In the genomic region with DNA sequence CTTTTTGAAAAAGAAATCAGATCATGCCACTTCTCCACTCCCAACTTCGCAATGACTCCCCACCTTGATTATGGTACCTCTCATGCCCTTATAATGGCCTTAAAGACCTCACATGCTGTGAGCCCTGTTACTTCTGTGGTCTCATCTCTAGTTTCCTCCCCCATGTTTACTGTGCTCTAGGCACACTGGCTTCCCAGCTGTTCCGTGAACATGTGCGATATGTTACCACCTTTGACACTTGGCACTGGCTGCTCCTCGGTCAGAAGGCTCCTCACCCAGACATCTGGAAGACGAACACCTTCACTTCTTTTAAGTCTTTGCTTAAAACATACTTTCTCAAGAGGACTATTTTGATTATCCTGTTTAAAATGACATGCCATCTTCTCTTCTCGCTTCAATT, we compare ENCODE assay signal across 35 cellular contexts. TPM values are rescaled to one million over a fixed set of nuclear protein-coding genes. Genes with fewer than 3 reads are reported as not detected.
"Had no signal": no experiment of that assay in that cellular context is flagged by ENCODE, and none has a peak within 500 bp of the region (broad histone marks: within the 10 kb centered on the region; RNA-seq: fewer than 3 reads in every experiment).

No MANE protein-coding gene starts in this region.

- H3K9me3 Mint-ChIP-seq: activated CD8-positive, alpha-beta T cell treated with anti-CD3 and anti-CD28 coated beads for 36 hours; activated naive CD4-positive, alpha-beta T cell treated with anti-CD3 and anti-CD28 coated beads, Interleukin-2, amount 50 U/mL, for 72 hours; activated T-cell treated with anti-CD3 and anti-CD28 coated beads, Interleukin-2, amount 50 U/mL, for 72 hours; activated T-helper 17 cell treated with anti-CD3 and anti-CD28 coated beads, Interleukin-2, amount 50 U/mL, for 72 hours had no signal

- H3K4me3 ChIP-seq: adrenal gland, body of pancreas, breast epithelium, SJCRH30, SK-N-MC had no signal

- H3K9me3 ChIP-seq: adrenal gland, body of pancreas, breast epithelium, SJCRH30 had no signal

- H3K36me3 ChIP-seq: adrenal gland, breast epithelium, SJCRH30, WERI-Rb-1 had no signal

- H3K27me3 ChIP-seq: adrenal gland, body of pancreas, breast epithelium had no signal

- H3K27me3 Mint-ChIP-seq: activated CD4-positive, alpha-beta T cell treated with anti-CD3 and anti-CD28 coated beads, Interleukin-2, amount 10 ng/mL, durations not matched to agents 24 days and 14 days had no signal

- DNase-seq: activated CD4-positive, alpha-beta T cell treated with anti-CD3 and anti-CD28 coated beads for 1 hour; activated CD4-positive, alpha-beta T cell treated with anti-CD3 and anti-CD28 coated beads, Interleukin-2, amount 10 ng/mL, durations not matched to agents 24 days and 14 days; activated CD4-positive, alpha-beta T cell treated with anti-CD3 and anti-CD28 coated beads, Interleukin-2, amount 50 U/mL, for 4 hours; activated CD4-positive, CD25-positive, alpha-beta regulatory T cell; activated CD8-positive, alpha-beta T cell treated with anti-CD3 and anti-CD28 coated beads for 36 hours; activated effector memory CD4-positive, alpha-beta T cell treated with anti-CD3 and anti-CD28 coated beads, Interleukin-2, amount 50 U/mL, for 16 hours; activated naive CD4-positive, alpha-beta T cell; activated T-cell treated with anti-CD3 and anti-CD28 coated beads, Interleukin-2, amount 50 U/mL, for 1 hour; activated T-cell treated with anti-CD3 and anti-CD28 coated beads, Interleukin-2, amount 50 U/mL, for 72 hours; adrenal gland; body of pancreas; NCI-H1092 treated with DMSO at 0.1 percent for 48 hours; NCI-H146; NCI-H187 treated with DMSO at 0.1 percent for 48 hours; NCI-H2081; NCI-H2171 treated with DMSO at 0.1 percent for 48 hours; NCI-H2227 treated with DMSO at 0.1 percent for 48 hours; NCI-H446; SHP77; T1000; WERI-Rb-1 had no signal

- H3K4me3 Mint-ChIP-seq: activated CD4-positive, alpha-beta T cell treated with anti-CD3 and anti-CD28 coated beads, Interleukin-2, amount 10 ng/mL, durations not matched to agents 24 days and 14 days; activated CD8-positive, alpha-beta T cell treated with anti-CD3 and anti-CD28 coated beads for 36 hours; activated T-cell treated with anti-CD3 and anti-CD28 coated beads, Interleukin-2, amount 50 U/mL, for 72 hours; activated T-helper 17 cell treated with anti-CD3 and anti-CD28 coated beads, Interleukin-2, amount 50 U/mL, for 72 hours had no signal

- H3K36me3 Mint-ChIP-seq: activated naive CD4-positive, alpha-beta T cell treated with anti-CD3 and anti-CD28 coated beads, Interleukin-2, amount 50 U/mL, for 72 hours had no signal

- H3K4me1 Mint-ChIP-seq: activated CD4-positive, alpha-beta T cell treated with anti-CD3 and anti-CD28 coated beads, Interleukin-2, amount 10 ng/mL, durations not matched to agents 24 days and 14 days; activated T-helper 17 cell treated with anti-CD3 and anti-CD28 coated beads, Interleukin-2, amount 50 U/mL, for 72 hours had no signal

- ATAC-seq: activated CD8-positive, alpha-beta T cell treated with anti-CD3 and anti-CD28 coated beads for 36 hours; activated naive CD4-positive, alpha-beta T cell treated with anti-CD3 and anti-CD28 coated beads, Interleukin-2, amount 50 U/mL, for 72 hours; activated T-cell treated with anti-CD3 and anti-CD28 coated beads, Interleukin-2, amount 50 U/mL, for 72 hours; activated T-helper 17 cell treated with anti-CD3 and anti-CD28 coated beads, Interleukin-2, amount 50 U/mL, for 72 hours; body of pancreas; Panc1 had no signal

- H3K9ac ChIP-seq: KMS-11 had no signal

- H3K27ac Mint-ChIP-seq: activated CD4-positive, alpha-beta T cell treated with anti-CD3 and anti-CD28 coated beads, Interleukin-2, amount 10 ng/mL, durations not matched to agents 24 days and 14 days; activated CD8-positive, alpha-beta T cell treated with anti-CD3 and anti-CD28 coated beads for 36 hours; activated naive CD4-positive, alpha-beta T cell treated with anti-CD3 and anti-CD28 coated beads, Interleukin-2, amount 50 U/mL, for 72 hours; activated T-cell treated with anti-CD3 and anti-CD28 coated beads, Interleukin-2, amount 50 U/mL, for 72 hours; activated T-helper 17 cell treated with anti-CD3 and anti-CD28 coated beads, Interleukin-2, amount 50 U/mL, for 72 hours had no signal

- H3K4me1 ChIP-seq: adrenal gland, body of pancreas, breast epithelium, SJCRH30 had no signal

- H3K27ac ChIP-seq: adrenal gland, body of pancreas, breast epithelium, KMS-11, SJCRH30, SK-N-MC, WERI-Rb-1 had no signal

RNA-seq across cellular contexts. Expression of a gene that starts 14.3 kb away (rescaled TPM):
- total RNA-seq: activated CD4-positive, alpha-beta T cell treated with anti-CD3 and anti-CD28 coated beads, Interleukin-2, amount 10 ng/mL, durations not matched to agents 24 days and 14 days; activated CD8-positive, alpha-beta memory T cell treated with anti-CD3 and anti-CD28 coated beads for 36 hours; activated CD8-positive, alpha-beta T cell treated with anti-CD3 and anti-CD28 coated beads for 36 hours; activated naive CD4-positive, alpha-beta T cell treated with anti-CD3 and anti-CD28 coated beads, Interleukin-2, amount 50 U/mL, for 72 hours; activated T-cell treated with anti-CD3 and anti-CD28 coated beads, Interleukin-2, amount 50 U/mL, for 72 hours; activated T-helper 17 cell treated with anti-CD3 and anti-CD28 coated beads, Interleukin-2, amount 50 U/mL, for 72 hours; adrenal gland; astrocyte; body of pancreas; breast epithelium; LHCN-M2; M059J; RPMI7951; SJCRH30; T-helper 1 cell treated with Interleukin-12 subunit alpha and Interleukin-12 subunit beta and Interleukin-4 antibody, amounts not matched to agents 30 ng/mL and 1 ng/mL, for 36 hours; T-helper 2 cell treated with Interferon-gamma antibody and Interleukin-4, amounts not matched to agents 100 ng/mL and 5 ng/mL, for 36 hours had no signal
